In the genomic region with DNA sequence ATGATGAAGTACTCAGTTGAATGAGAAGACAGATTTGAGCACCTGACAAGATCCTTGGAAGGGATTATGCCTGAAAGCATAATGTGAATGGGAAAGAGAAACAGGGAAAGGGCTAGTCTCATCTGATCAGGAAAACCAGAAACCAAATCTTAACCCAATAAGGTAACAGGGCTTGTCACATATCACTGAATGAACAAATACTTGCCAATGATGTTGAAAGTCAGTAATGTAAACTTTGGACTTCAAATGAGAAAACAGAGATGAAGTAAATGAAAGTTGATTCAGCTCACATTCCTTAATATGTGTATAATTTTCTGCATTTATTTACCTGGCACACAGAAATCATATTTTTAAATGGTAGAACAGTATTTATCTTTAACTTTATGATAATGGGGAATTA, we compare ENCODE assay signal across 20 cellular contexts.
DNase-seq lines count a peak whose midpoint lies in the region; ATAC-seq, FAIRE-seq and TF ChIP-seq lines count a peak whose summit lies in the region.
"Had no signal": no experiment of that assay in that cellular context is flagged by ENCODE, and none has a peak within 500 bp of the region (broad histone marks: within the 10 kb centered on the region; RNA-seq: fewer than 3 reads in every experiment).

No MANE protein-coding gene starts in this region.

- CTCF ChIA-PET in HepG2 (lab: Yijun Ruan, JAX; ENCODE audit: low intra/inter-chr PET ratio, low total read pairs): no interaction called here

- H3K4me1 ChIP-seq in liver (ENCODE audit: control insufficient read depth in 4 of 4, insufficient read depth in 4 of 4, low read length in 3 of 4) (no peaks in the 10 kb centered on the region), HepG2 (ENCODE audit: insufficient read depth, low read length) (no peaks in the 10 kb centered on the region)
- H3K4me1 ChIP-seq: A549; BLaER1 treated with 17β-estradiol and CSF1 and Interleukin-3, amounts not matched to agents 10 nM and 100 nM; Caco-2 had no signal

- FAIRE-seq in HepG2 (lab: Jason Lieb, UNC): no peak
- FAIRE-seq: A549, D721Med, G401.6, GM12891, GM19239 had no signal

- H3K4me3 ChIP-seq in liver (ENCODE audit: low read depth in 1 of 3, low read length in 3 of 3): no peak overlapping the region
- H3K4me3 ChIP-seq in HepG2 (replicated peaks in 1 of 3; ENCODE audit: insufficient read depth in 1 of 3, low read depth in 2 of 3, low read length in 3 of 3): no peak overlapping the region
- H3K4me3 ChIP-seq: A549; BLaER1 treated with 17β-estradiol and CSF1 and Interleukin-3, amounts not matched to agents 10 nM and 100 nM had no signal

- H3K9ac ChIP-seq in liver (ENCODE audit: low read depth in 1 of 2, low read length in 2 of 2): no peak overlapping the region
- H3K9ac ChIP-seq in HepG2 (ENCODE audit: insufficient read depth, low read depth, low read length): no peak overlapping the region
- H3K9ac ChIP-seq: BLaER1 treated with 17β-estradiol and CSF1 and Interleukin-3, amounts not matched to agents 10 nM and 100 nM had no signal

- TF ChIP-seq EP300 in HepG2 (IDR thresholded peaks at IDR 0.05; ENCODE audit: low read depth in 2 of 2, low read length in 2 of 2) (no peak), HepG2 (CRISPR knock-in tag; IDR thresholded peaks at IDR 0.05; ENCODE audit: borderline replicate concordance) (no peak)

- POLR2A ChIA-PET in HepG2 (lab: Yijun Ruan, JAX): no interaction called here

- H3K9me3 ChIP-seq in liver (ENCODE audit: control insufficient read depth in 4 of 4, low read length in 3 of 4) (no peaks in the 10 kb centered on the region), HepG2 (ENCODE audit: low read length) (no peaks in the 10 kb centered on the region)
- H3K9me3 ChIP-seq: A549; BLaER1 treated with 17β-estradiol and CSF1 and Interleukin-3, amounts not matched to agents 10 nM and 100 nM; Caco-2 had no signal

- TF ChIP-seq RAD21 in liver (IDR thresholded peaks at IDR 0.05) (no peak), HepG2 (CRISPR knock-in tag; IDR thresholded peaks at IDR 0.05) (no peak)

- ATAC-seq in HepG2 (no peak), left lobe of liver (peak; percentile 22), GM19351 (IDR thresholded peaks at IDR 0.05; ENCODE audit: unreplicated experiment) (no peak)
- ATAC-seq: A549; CD8-positive, alpha-beta T cell had no signal

- H3K27me3 ChIP-seq in liver (ENCODE audit: control insufficient read depth in 4 of 4, insufficient read depth in 4 of 4, low read length in 3 of 4) (no peaks in the 10 kb centered on the region), HepG2 (ENCODE audit: control insufficient read depth in 1 of 2, insufficient read depth in 2 of 2, low read length in 2 of 2) (no peaks in the 10 kb centered on the region)
- H3K27me3 ChIP-seq: BLaER1 treated with 17β-estradiol and CSF1 and Interleukin-3, amounts not matched to agents 10 nM and 100 nM had no signal

- H3K27ac ChIP-seq in liver (ENCODE audit: low read depth in 1 of 2, low read length in 2 of 2) (no peak overlapping the region), HepG2 (ENCODE audit: extremely low read length, insufficient read depth, low read length) (no peak overlapping the region)
- H3K27ac ChIP-seq: 22Rv1; A549; BLaER1 treated with 17β-estradiol and CSF1 and Interleukin-3, amounts not matched to agents 10 nM and 100 nM; C4-2B had no signal

- no TSS peak for BruUV-seq in HepG2 (replicated peaks; lab: Mats Ljungman, UMichigan)

- no peak for TF ChIP-seq CTCF in liver (IDR thresholded peaks at IDR 0.05; ENCODE audit: low read depth, low read length, missing input control)
- TF ChIP-seq CTCF in HepG2 (CRISPR knock-in tag; IDR thresholded peaks at IDR 0.05): no peak

- H4K20me1 ChIP-seq in HepG2 (ENCODE audit: insufficient read depth, low read length): no peaks in the 10 kb centered on the region
- H4K20me1 ChIP-seq: BLaER1 treated with 17β-estradiol and CSF1 and Interleukin-3, amounts not matched to agents 10 nM and 100 nM had no signal

- H3K79me2 ChIP-seq in HepG2 (ENCODE audit: insufficient read depth, low read length): no peaks in the 10 kb centered on the region

- DNase-seq in HepG2 (ENCODE audit: low spot score) (no peak), left lobe of liver (ENCODE audit: low spot score) (no peak)
- DNase-seq in activated CD4-positive, alpha-beta T cell treated with anti-CD3 and anti-CD28 coated beads, Interleukin-2, amount 50 U/mL, for 1 hour: no peak
- DNase-seq: AML-193; Caco-2; Calu3; CD4-positive, alpha-beta T cell; CD8-positive, alpha-beta T cell; DMS79 treated with DMSO at 0.1 percent for 48 hours; GF-D8 had no signal

- intact Hi-C loops in HepG2 (cut with micrococcal nuclease; ENCODE audit: unreplicated experiment): no loop called here

- H3K36me3 ChIP-seq in liver (ENCODE audit: control insufficient read depth in 4 of 4, insufficient read depth in 3 of 4, low read depth in 1 of 4, low read length in 3 of 4) (no peaks in the 10 kb centered on the region), HepG2 (replicated peaks in 1 of 2; ENCODE audit: control insufficient read depth in 1 of 2, insufficient read depth in 2 of 2, low read length in 2 of 2) (no peaks in the 10 kb centered on the region)
- H3K36me3 ChIP-seq: BLaER1 treated with 17β-estradiol and CSF1 and Interleukin-3, amounts not matched to agents 10 nM and 100 nM had no signal

- no peak overlapping the region for H3K4me2 ChIP-seq in HepG2 (ENCODE audit: low read depth, low read length)
- H3K4me2 ChIP-seq: A549; BLaER1 treated with 17β-estradiol and CSF1 and Interleukin-3, amounts not matched to agents 10 nM and 100 nM had no signal

- no peak overlapping the region for H2AFZ ChIP-seq in HepG2 (ENCODE audit: low read length)

- no peak for TF ChIP-seq POLR2A in HepG2 (IDR thresholded peaks at IDR 0.05; ENCODE audit: insufficient read depth in 1 of 2, low read depth in 2 of 2, low read length in 2 of 2)

- in situ Hi-C loops in HepG2 (cut with HindIII; ENCODE audit: extremely low pct_ligation_motif_present, low pct_unique_long_range_greater_than_20kb): no loop called here

TF ChIP-seq in liver, 16 proteins besides CTCF, POLR2A, EP300 and RAD21:
- no peak for TF ChIP-seq NR2F2 (IDR thresholded peaks at IDR 0.05)
- no peak for TF ChIP-seq GABPA (IDR thresholded peaks at IDR 0.05 in 1 of 2, conservative IDR thresholded peaks at IDR 0.05 in 1 of 2)
- no peak for TF ChIP-seq HNF4G (IDR thresholded peaks at IDR 0.05)
- no peak for TF ChIP-seq TAF1 (conservative IDR thresholded peaks at IDR 0.05)
- TF ChIP-seq, protein P1, sequence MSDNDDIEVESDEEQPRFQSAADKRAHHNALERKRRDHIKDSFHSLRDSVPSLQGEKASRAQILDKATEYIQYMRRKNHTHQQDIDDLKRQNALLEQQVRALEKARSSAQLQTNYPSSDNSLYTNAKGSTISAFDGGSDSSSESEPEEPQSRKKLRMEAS (IDR thresholded peaks at IDR 0.05): no peak
- TF ChIP-seq HNF4A (conservative IDR thresholded peaks at IDR 0.05): peak; percentile 51 to 56
- TF ChIP-seq FOXA1 (IDR thresholded peaks at IDR 0.05): no peak
TF ChIP-seq in liver: peak in this region for 1.

TF ChIP-seq in HepG2, 621 proteins besides CTCF, POLR2A, EP300 and RAD21:
- no peak for TF ChIP-seq FOSL1 (CRISPR knock-in tag; IDR thresholded peaks at IDR 0.05; ENCODE audit: borderline replicate concordance)
- TF ChIP-seq RBM22 (optimal IDR thresholded peaks at IDR 0.05; ENCODE audit: low read length): no peak
- TF ChIP-seq, protein P2, sequence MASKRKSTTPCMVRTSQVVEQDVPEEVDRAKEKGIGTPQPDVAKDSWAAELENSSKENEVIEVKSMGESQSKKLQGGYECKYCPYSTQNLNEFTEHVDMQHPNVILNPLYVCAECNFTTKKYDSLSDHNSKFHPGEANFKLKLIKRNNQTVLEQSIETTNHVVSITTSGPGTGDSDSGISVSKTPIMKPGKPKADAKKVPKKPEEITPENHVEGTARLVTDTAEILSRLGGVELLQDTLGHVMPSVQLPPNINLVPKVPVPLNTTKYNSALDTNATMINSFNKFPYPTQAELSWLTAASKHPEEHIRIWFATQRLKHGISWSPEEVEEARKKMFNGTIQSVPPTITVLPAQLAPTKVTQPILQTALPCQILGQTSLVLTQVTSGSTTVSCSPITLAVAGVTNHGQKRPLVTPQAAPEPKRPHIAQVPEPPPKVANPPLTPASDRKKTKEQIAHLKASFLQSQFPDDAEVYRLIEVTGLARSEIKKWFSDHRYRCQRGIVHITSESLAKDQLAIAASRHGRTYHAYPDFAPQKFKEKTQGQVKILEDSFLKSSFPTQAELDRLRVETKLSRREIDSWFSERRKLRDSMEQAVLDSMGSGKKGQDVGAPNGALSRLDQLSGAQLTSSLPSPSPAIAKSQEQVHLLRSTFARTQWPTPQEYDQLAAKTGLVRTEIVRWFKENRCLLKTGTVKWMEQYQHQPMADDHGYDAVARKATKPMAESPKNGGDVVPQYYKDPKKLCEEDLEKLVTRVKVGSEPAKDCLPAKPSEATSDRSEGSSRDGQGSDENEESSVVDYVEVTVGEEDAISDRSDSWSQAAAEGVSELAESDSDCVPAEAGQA (IDR thresholded peaks at IDR 0.05; ENCODE audit: low read depth): no peak
- TF ChIP-seq, protein P2 (CRISPR knock-in tag; IDR thresholded peaks at IDR 0.05; ENCODE audit: borderline replicate concordance): no peak
